ENCODE assay signal across 1 cellular context in genomic region chr14:54809767-54810166, GRCh38.
TF ChIP-seq lines count a peak whose summit lies in the region.

No MANE protein-coding gene starts in this region.

TF ChIP-seq in GM12878, 131 proteins besides CTCF, POLR2A, EP300 and RAD21 (continued from another document):
- TF ChIP-seq RBBP5 (conservative IDR thresholded peaks at IDR 0.05) (no peak), USF2 (IDR thresholded peaks at IDR 0.05; ENCODE audit: borderline replicate concordance, low read depth, low read length) (no peak), BHLHE40 (IDR thresholded peaks at IDR 0.05; ENCODE audit: borderline replicate concordance in 1 of 2, low read depth in 2 of 2, low read length in 1 of 2) (peak in 1 of 2 experiments; percentile 38; a peak in 1 of 4 replicates), ELK1 (IDR thresholded peaks at IDR 0.05; ENCODE audit: low read depth, low read length) (no peak), CEBPB (IDR thresholded peaks at IDR 0.05; ENCODE audit: borderline replicate concordance in 1 of 2, low read depth in 2 of 2, low read length in 2 of 2) (no peak), GABPA (IDR thresholded peaks at IDR 0.05; ENCODE audit: low read depth) (no peak), HDGF (IDR thresholded peaks at IDR 0.05) (no peak), RCOR1 (conservative IDR thresholded peaks at IDR 0.05; ENCODE audit: low read depth, low read length) (no peak), PAX5 (IDR thresholded peaks at IDR 0.05; ENCODE audit: borderline replicate concordance, low read depth, low read length) (no peak), SRF (IDR thresholded peaks at IDR 0.05; ENCODE audit: low read depth in 2 of 2, low read length in 2 of 2) (no peak), EED (IDR thresholded peaks at IDR 0.05; ENCODE audit: low read depth) (no peak), NR2C2 (IDR thresholded peaks at IDR 0.05; ENCODE audit: borderline replicate concordance, control insufficient read depth, insufficient read length, low read depth) (no peak), BCL11A (IDR thresholded peaks at IDR 0.05; ENCODE audit: low read depth, low read length) (no peak), JUNB (IDR thresholded peaks at IDR 0.05) (peak; percentile 50; the same call in 1 of the 2 replicates), MYC (IDR thresholded peaks at IDR 0.05; ENCODE audit: insufficient read depth, insufficient read length, insufficient replicate concordance, low read length, severe bottlenecking) (no peak), PKNOX1 (IDR thresholded peaks at IDR 0.05) (no peak), SIX5 (IDR thresholded peaks at IDR 0.05; ENCODE audit: low read depth, low read length, severe bottlenecking) (no peak), BMI1 (IDR thresholded peaks at IDR 0.05; ENCODE audit: borderline replicate concordance) (no peak), MAX (IDR thresholded peaks at IDR 0.05; ENCODE audit: low read depth, low read length) (no peak), IKZF1 (conservative IDR thresholded peaks at IDR 0.05) (no peak), CHD4 (IDR thresholded peaks at IDR 0.05) (no peak), KAT2A (conservative IDR thresholded peaks at IDR 0.05; ENCODE audit: control insufficient read depth, low read depth, low read length) (no peak), ASH2L (IDR thresholded peaks at IDR 0.05; ENCODE audit: borderline replicate concordance, low read depth) (no peak), MEF2B (IDR thresholded peaks at IDR 0.05; ENCODE audit: partially characterized antibody, poor library complexity, severe bottlenecking) (no peak), HCFC1 (IDR thresholded peaks at IDR 0.05; ENCODE audit: low read length) (no peak), IRF5 (IDR thresholded peaks at IDR 0.05; ENCODE audit: borderline replicate concordance) (no peak), TCF12 (IDR thresholded peaks at IDR 0.05; ENCODE audit: low read depth, low read length) (peak; percentile 69; the same call in 1 of the 2 replicates), IRF3 (IDR thresholded peaks at IDR 0.05) (no peak), PAX8 (IDR thresholded peaks at IDR 0.05) (no peak), CREM (IDR thresholded peaks at IDR 0.05; ENCODE audit: low read depth) (peak; percentile 34; the same call in 1 of the 2 replicates), HDAC2 (IDR thresholded peaks at IDR 0.05) (no peak), EGR1 (IDR thresholded peaks at IDR 0.05; ENCODE audit: borderline replicate concordance in 1 of 2, low read depth in 2 of 2, low read length in 2 of 2) (no peak), ZBTB33 (IDR thresholded peaks at IDR 0.05) (no peak), PRDM15 (CRISPR knock-in tag; IDR thresholded peaks at IDR 0.05) (no peak)
